Comparison of ENCODE assay signal across 22 cellular contexts in genomic region chr2:168255103-168255502, GRCh38.
"Had no signal": no experiment of that assay in that cellular context is flagged by ENCODE, and none has a peak within 500 bp of the region (broad histone marks: within the 10 kb centered on the region; RNA-seq: fewer than 3 reads in every experiment).

No MANE protein-coding gene starts in this region.

- H3K27me3 ChIP-seq: breast epithelium, upper lobe of left lung had no signal

- H3K27ac Mint-ChIP-seq: activated B cell treated with CpG ODN at 0.5 μM for 24 hours; activated CD8-positive, alpha-beta T cell treated with anti-CD3 and anti-CD28 coated beads for 36 hours; activated naive CD4-positive, alpha-beta T cell treated with anti-CD3 and anti-CD28 coated beads for 36 hours; activated naive CD8-positive, alpha-beta T cell treated with anti-CD3 and anti-CD28 coated beads, Interleukin-2, amount 50 U/mL, for 24 hours; T-helper 2 cell treated with Interferon-gamma antibody and Interleukin-4, amounts not matched to agents 5 μg/mL and 100 μg/mL, for 36 hours had no signal

- H3K9me3 ChIP-seq: psoas muscle had no signal

- DNase-seq: activated B cell treated with CpG ODN at 0.5 μM for 24 hours; activated CD4-positive, alpha-beta T cell treated with anti-CD3 and anti-CD28 coated beads for 48 hours; activated CD8-positive, alpha-beta T cell treated with anti-CD3 and anti-CD28 coated beads for 36 hours; activated naive CD4-positive, alpha-beta T cell treated with anti-CD3 and anti-CD28 coated beads for 36 hours; activated naive CD8-positive, alpha-beta T cell treated with anti-CD3 and anti-CD28 coated beads, Interleukin-2, amount 50 U/mL, for 24 hours; activated T-cell treated with anti-CD3 and anti-CD28 coated beads, Interleukin-2, amount 50 U/mL, for 1 hour; anterior cingulate cortex; cortex of kidney; erythroblast; hypothalamus; kidney; psoas muscle; right cardiac atrium; stimulated activated CD4-positive, alpha-beta T cell treated with anti-CD3 and anti-CD28 coated beads, Interleukin-4, amount 100 ng/mL, for 1 hour; stimulated activated naive CD8-positive, alpha-beta T cell treated with anti-CD3 and anti-CD28 coated beads, Interleukin-15, amount 100 ng/mL, for 72 hours; upper lobe of left lung had no signal

- H3K4me1 ChIP-seq: breast epithelium, psoas muscle, upper lobe of left lung had no signal

- H3K27me3 Mint-ChIP-seq: activated B cell treated with CpG ODN at 0.5 μM for 24 hours; activated CD8-positive, alpha-beta T cell treated with anti-CD3 and anti-CD28 coated beads for 36 hours; activated naive CD8-positive, alpha-beta T cell treated with anti-CD3 and anti-CD28 coated beads, Interleukin-2, amount 50 U/mL, for 24 hours; stimulated activated naive CD8-positive, alpha-beta T cell treated with anti-CD3 and anti-CD28 coated beads, Interleukin-15, amount 100 ng/mL, for 72 hours had no signal

- H3K4me1 Mint-ChIP-seq: activated B cell treated with CpG ODN at 0.5 μM for 24 hours; activated naive CD8-positive, alpha-beta T cell treated with anti-CD3 and anti-CD28 coated beads, Interleukin-2, amount 50 U/mL, for 24 hours; stimulated activated naive CD8-positive, alpha-beta T cell treated with anti-CD3 and anti-CD28 coated beads, Interleukin-15, amount 100 ng/mL, for 72 hours had no signal

- H3K36me3 ChIP-seq: breast epithelium, thoracic aorta, upper lobe of left lung had no signal

- H3K4me3 Mint-ChIP-seq: activated B cell treated with CpG ODN at 0.5 μM for 24 hours; activated CD8-positive, alpha-beta T cell treated with anti-CD3 and anti-CD28 coated beads for 36 hours; activated naive CD4-positive, alpha-beta T cell treated with anti-CD3 and anti-CD28 coated beads for 36 hours; activated naive CD8-positive, alpha-beta T cell treated with anti-CD3 and anti-CD28 coated beads, Interleukin-2, amount 50 U/mL, for 24 hours; mesothelial cell of epicardium; stimulated activated naive CD8-positive, alpha-beta T cell treated with anti-CD3 and anti-CD28 coated beads, Interleukin-15, amount 100 ng/mL, for 72 hours; T-helper 2 cell treated with Interferon-gamma antibody and Interleukin-4, amounts not matched to agents 5 μg/mL and 100 μg/mL, for 36 hours had no signal

- H3K4me3 ChIP-seq: breast epithelium, lung, psoas muscle, thoracic aorta, upper lobe of left lung had no signal

- ATAC-seq: activated CD8-positive, alpha-beta T cell treated with anti-CD3 and anti-CD28 coated beads for 36 hours; activated naive CD8-positive, alpha-beta T cell treated with anti-CD3 and anti-CD28 coated beads, Interleukin-2, amount 50 U/mL, for 24 hours; left lobe of liver; psoas muscle; right cardiac atrium; stimulated activated naive CD8-positive, alpha-beta T cell treated with anti-CD3 and anti-CD28 coated beads, Interleukin-15, amount 100 ng/mL, for 72 hours had no signal

- H3K27ac ChIP-seq: breast epithelium, psoas muscle, thoracic aorta, upper lobe of left lung had no signal
